22 cellular contexts compared by ENCODE assay signal in the genomic region with DNA sequence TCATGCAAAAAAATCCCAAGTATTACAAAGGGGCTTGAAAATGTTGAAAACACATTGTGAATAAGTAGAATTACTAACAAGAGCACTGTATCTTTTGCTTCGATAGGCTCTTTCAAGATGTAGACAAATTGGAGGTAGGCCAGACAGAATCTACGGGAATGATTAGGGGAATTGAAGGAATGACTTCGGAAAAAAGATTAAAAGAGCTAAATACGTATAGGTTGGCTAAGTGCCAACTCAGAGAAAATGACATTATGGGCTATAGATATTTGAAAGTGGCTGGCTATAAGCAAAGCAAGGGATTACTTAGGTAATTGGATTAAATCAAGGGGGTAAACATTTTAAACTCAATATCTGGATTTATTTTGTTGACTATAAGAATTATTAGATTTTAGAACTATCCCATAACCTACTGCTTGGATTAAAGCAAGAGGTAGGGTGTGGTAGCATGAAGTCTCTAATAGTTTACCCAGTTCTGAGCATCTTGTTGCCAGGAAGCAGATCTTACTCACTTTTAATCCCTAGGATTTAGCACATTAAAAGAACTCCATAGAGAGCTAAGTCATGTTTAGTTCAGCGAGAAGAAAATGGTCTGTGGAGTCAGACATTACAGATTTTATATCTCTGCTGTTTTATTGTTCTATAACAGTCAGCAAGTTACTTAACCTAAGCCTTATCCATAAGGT.
"Had no signal": no experiment of that assay in that cellular context is flagged by ENCODE, and none has a peak within 500 bp of the region (broad histone marks: within the 10 kb centered on the region; RNA-seq: fewer than 3 reads in every experiment).

No MANE protein-coding gene starts in this region.

- H3K36me3 Mint-ChIP-seq: immature natural killer cell, natural killer cell had no signal

- DNase-seq: dermis blood vessel endothelial cell; effector memory CD4-positive, alpha-beta T cell; erythroblast; hypothalamus; immature natural killer cell; islet precursor cell; kidney glomerular epithelial cell; left ventricle myocardium superior; lower lobe of right lung; natural killer cell; occipital lobe; pancreas; retina; right lobe of liver; small intestine; stimulated activated CD4-positive, alpha-beta T cell treated with anti-CD3 and anti-CD28 coated beads, Interleukin-12 subunit alpha, Interleukin-12 subunit beta, amount 100 ng/mL, for 4 hours; stimulated activated CD4-positive, alpha-beta T cell treated with anti-CD3 and anti-CD28 coated beads, Interleukin-1b, Interleukin-23, amount 100 ng/mL, for 48 hours; stimulated activated CD4-positive, alpha-beta T cell treated with anti-CD3 and anti-CD28 coated beads, Interleukin-4, amount 100 ng/mL, for 1 hour; stimulated activated CD8-positive, alpha-beta memory T cell treated with anti-CD3 and anti-CD28 coated beads, Interleukin-4, amount 100 ng/mL, for 48 hours; stimulated activated naive CD4-positive, alpha-beta T cell; stomach; thyroid gland had no signal

- ATAC-seq: left ventricle myocardium superior, lower lobe of right lung, natural killer cell, pancreas, right lobe of liver had no signal

- H3K4me1 Mint-ChIP-seq: immature natural killer cell, natural killer cell had no signal

- H3K27ac Mint-ChIP-seq: immature natural killer cell, natural killer cell had no signal

- H3K4me3 Mint-ChIP-seq: immature natural killer cell, natural killer cell had no signal
